In genomic region chr1:2074316-2074855, GRCh38 we compare ENCODE assay signal across 18 cellular contexts. TPM values are rescaled to one million over a fixed set of nuclear protein-coding genes. Genes with fewer than 3 reads are reported as not detected.
DNase-seq lines count a peak whose midpoint lies in the region; TF ChIP-seq lines count a peak whose summit lies in the region.
"Had no signal": no experiment of that assay in that cellular context is flagged by ENCODE, and none has a peak within 500 bp of the region (broad histone marks: within the 10 kb centered on the region; RNA-seq: fewer than 3 reads in every experiment).

No MANE protein-coding gene starts in this region.

- no peak for TF ChIP-seq POLR2A in ovary (IDR thresholded peaks at IDR 0.05)

- DNase-seq in foreskin fibroblast (no peak), skeletal muscle cell (ENCODE audit: low read depth) (no peak), SKM-1 treated with dmso at 0.1 percent for 144 hours (lab: John Stamatoyannopoulos, UW; ENCODE audit: unreplicated experiment) (no peak), ovary (no peak), AG08395 (ENCODE audit: low spot score) (no peak)
- DNase-seq: activated CD4-positive, alpha-beta T cell treated with anti-CD3 and anti-CD28 coated beads, Interleukin-2, amount 50 U/mL, for 1 hour; colonic mucosa; MM.1S; naive B cell; NCI-H1436 treated with DMSO at 0.1 percent for 48 hours; NCI-H524; Peyer's patch; SJCRH30; T-helper 2 cell had no signal

- no peak for TF ChIP-seq EP300 in ovary (IDR thresholded peaks at IDR 0.05)

- H3K27ac ChIP-seq in BLaER1 treated with 17β-estradiol and CSF1 and Interleukin-3, amounts not matched to agents 10 nM and 100 nM = peak overlapping the region in 8 of 11 experiments; percentile 57 to 80 (median 72); a peak in 16 of 22 replicates
- peak overlapping the region; percentile 96 for H3K27ac ChIP-seq in angular gyrus (ENCODE audit: low read depth, low read length)
- H3K27ac ChIP-seq in ovary = no peak overlapping the region
- H3K27ac ChIP-seq: colonic mucosa, Peyer's patch, SJCRH30, VCaP had no signal

- peaks cover 26 to 72% (median 60%) of the 10 kb centered on the region in 10 experiments for H3K4me1 ChIP-seq in BLaER1 treated with 17β-estradiol and CSF1 and Interleukin-3, amounts not matched to agents 10 nM and 100 nM
- no peaks in the 10 kb centered on the region for H3K4me1 ChIP-seq in ovary (ENCODE audit: insufficient read depth)
- H3K4me1 ChIP-seq: colonic mucosa, SJCRH30 had no signal

- peaks cover 0 to 34% (median 0%) of the 10 kb centered on the region in 11 experiments; a peak in 6 of 22 replicates for H4K20me1 ChIP-seq in BLaER1 treated with 17β-estradiol and CSF1 and Interleukin-3, amounts not matched to agents 10 nM and 100 nM

- H3K9ac ChIP-seq in BLaER1 treated with 17β-estradiol and CSF1 and Interleukin-3, amounts not matched to agents 10 nM and 100 nM = peak overlapping the region in 9 of 11 experiments; percentile 55 to 85 (median 74); a peak in 18 of 22 replicates

- TF ChIP-seq CTCF in foreskin fibroblast (IDR thresholded peaks at IDR 0.05; ENCODE audit: low read depth, low read length) (no peak), ovary (IDR thresholded peaks at IDR 0.05) (no peak)

- WGBS in ovary, 3 donors = 46 to 68% (median 47%) methylated on average over 23 of the region's 23 CpGs

- intact Hi-C loops in ovary (cut with DNase I) = no loop called here

- H3K4me2 ChIP-seq in BLaER1 treated with 17β-estradiol and CSF1 and Interleukin-3, amounts not matched to agents 10 nM and 100 nM = peak overlapping the region; percentile 78 to 99 (median 95)

- H3K27me3 ChIP-seq in BLaER1 treated with 17β-estradiol and CSF1 and Interleukin-3, amounts not matched to agents 10 nM and 100 nM = peaks cover 61 to 77% (median 66%) of the 10 kb centered on the region in 11 experiments
- no peaks in the 10 kb centered on the region for H3K27me3 ChIP-seq in ovary
- H3K27me3 ChIP-seq: colonic mucosa, Peyer's patch had no signal

- peaks cover 22 to 32% (median 28%) of the 10 kb centered on the region in 11 experiments for H3K9me3 ChIP-seq in BLaER1 treated with 17β-estradiol and CSF1 and Interleukin-3, amounts not matched to agents 10 nM and 100 nM (replicated peaks in 1 of 11)
- peaks cover 0 to 6% of the 10 kb centered on the region in 2 donors for H3K9me3 ChIP-seq in ovary
- H3K9me3 ChIP-seq: colonic mucosa had no signal

- H3K4me3 ChIP-seq in BLaER1 treated with 17β-estradiol and CSF1 and Interleukin-3, amounts not matched to agents 10 nM and 100 nM = peak overlapping the region; percentile 44 to 78 (median 72)
- H3K4me3 ChIP-seq in foreskin fibroblast (ENCODE audit: low read depth in 1 of 2, low read length in 2 of 2) = peak overlapping the region; percentile 52 to 57
- peak overlapping the region; percentile 54 for H3K4me3 ChIP-seq in skeletal muscle cell (ENCODE audit: low read depth, low read length)
- no peak overlapping the region for H3K4me3 ChIP-seq in ovary
- H3K4me3 ChIP-seq: colonic mucosa, SJCRH30 had no signal

- H3K36me3 ChIP-seq in BLaER1 treated with 17β-estradiol and CSF1 and Interleukin-3, amounts not matched to agents 10 nM and 100 nM = peaks cover 0 to 19% (median 12%) of the 10 kb centered on the region in 11 experiments; a peak in 12 of 22 replicates
- H3K36me3 ChIP-seq in ovary = no peaks in the 10 kb centered on the region
- H3K36me3 ChIP-seq: colonic mucosa, SJCRH30 had no signal

RNA-seq across cellular contexts. Expression of gene PRKCZ, which starts 24.2 kb away (rescaled TPM):
- 10 to 100 TPM in 1 of 7 donors, 1 to 10 TPM in 6; 3.4 to 16.1 (median 5.9) TPM for total RNA-seq in ovary
- 1 to 10 TPM; 3.6 to 5.3 TPM for polyA plus RNA-seq in ovary

RNA-seq across cellular contexts. Expression of gene GABRD, which starts 55.2 kb away (rescaled TPM):
- under 1 TPM in 2 of 7 donors, not detected in 5; 0.33 to 0.40 TPM for total RNA-seq in ovary
- under 1 TPM in 1 of 2 donors, not detected in 1; 0.13 TPM for polyA plus RNA-seq in ovary
- total RNA-seq: Peyer's patch, SJCRH30 had no signal
- polyA plus RNA-seq: BJ had no signal

Comparison
In these comparisons a context has a peak if more than half of its experiments do, and no peak if none do; other contexts are left out.
1. H3K27ac ChIP-seq: peak in BLaER1 treated with 17β-estradiol and CSF1 and Interleukin-3, amounts not matched to agents 10 nM and 100 nM (8 of 11) and angular gyrus (single experiment); none in ovary (0 of 2).